Comparison of ENCODE assay signal across 8 cellular contexts in genomic region chr6:41920921-41921711, GRCh38. TPM values are rescaled to one million over a fixed set of nuclear protein-coding genes. Genes with fewer than 3 reads are reported as not detected.
DNase-seq lines count a peak whose midpoint lies in the region; TF ChIP-seq lines count a peak whose summit lies in the region.

Gene BYSL, plus strand, starts transcription at chr6:41921499. Its CDS starts 64 bp downstream, at chr6:41921563.
Gene MED20, minus strand, starts transcription at chr6:41921139. Its CDS starts 121 bp downstream, at chr6:41921018.

- TF ChIP-seq CTCF in fibroblast of villous mesenchyme (IDR thresholded peaks at IDR 0.05; ENCODE audit: insufficient read depth, low read depth, low read length) = peak; percentile 89
- peak; percentile 100 for TF ChIP-seq CTCF in neural crest cell (conservative IDR thresholded peaks at IDR 0.05)

- H3K27me3 Mint-ChIP-seq in neural crest cell (ENCODE audit: low read depth) = no peaks in the 10 kb centered on the region

- H3K27me3 ChIP-seq in HAP-1 (ENCODE audit: low read depth) (no peaks in the 10 kb centered on the region), MG63 (no peaks in the 10 kb centered on the region), stomach smooth muscle (ENCODE audit: control insufficient read depth in 1 of 2, insufficient read depth in 2 of 2, low read length in 2 of 2) (no peaks in the 10 kb centered on the region)

- H3K4me1 ChIP-seq in HAP-1 (peaks cover 13% of the 10 kb centered on the region; the same call in 1 of the 2 replicates), stomach smooth muscle (ENCODE audit: control insufficient read depth, insufficient read depth, low read length) (peaks cover 20% of the 10 kb centered on the region)

- H3K9me3 ChIP-seq in HAP-1 (no peaks in the 10 kb centered on the region), MG63 (no peaks in the 10 kb centered on the region), stomach smooth muscle (ENCODE audit: control insufficient read depth in 2 of 2, low read length in 2 of 2) (no peaks in the 10 kb centered on the region)

- H3K9ac ChIP-seq in stomach smooth muscle (ENCODE audit: low read length in 2 of 2) = peak within 1 kb of the TSS; percentile 88 to 99

- H3K4me1 Mint-ChIP-seq in neural crest cell = peaks cover 44% of the 10 kb centered on the region

- H3K4me3 ChIP-seq in HAP-1 = peak within 1 kb of the TSS; percentile 85
- peak within 1 kb of the TSS; percentile 99 for H3K4me3 ChIP-seq in MG63
- H3K4me3 ChIP-seq in fibroblast of villous mesenchyme (ENCODE audit: low read depth, low read length) = peak within 1 kb of the TSS; percentile 98
- peak within 1 kb of the TSS; percentile 98 to 99 for H3K4me3 ChIP-seq in stomach smooth muscle (ENCODE audit: low read length in 2 of 2)

- in situ Hi-C loops in HAP-1 (cut with MboI; ENCODE audit: low sequenced_read_pairs) = loop anchor here (5.0 kb wide), 2 partner anchors 74 to 134 kb away; partner anchors contain the start of gene TOMM6

- H3K36me3 Mint-ChIP-seq in neural crest cell (ENCODE audit: low read depth) = peaks cover 8% of the 10 kb centered on the region

- peak; percentile 86 for DNase-seq in GF-D8 (lab: John Stamatoyannopoulos, UW)
- DNase-seq in HAP-1 (ENCODE audit: low spot score in 2 of 2) = peak; percentile 93 to 94
- peak; percentile 88 for DNase-seq in MG63
- peak; percentile 85 for DNase-seq in SHP77 treated with DMSO at 0.1 percent for 48 hours (lab: John Stamatoyannopoulos, UW)
- peak; percentile 77 for DNase-seq in activated gamma-delta T cell (lab: John Stamatoyannopoulos, UW)
- DNase-seq in fibroblast of villous mesenchyme (ENCODE audit: low read depth) = peak; percentile 96
- peak; percentile 95 for DNase-seq in neural crest cell (ENCODE audit: low read depth, low spot score)

- H3K27ac Mint-ChIP-seq in neural crest cell (ENCODE audit: unreplicated experiment) = peak within 1 kb of the TSS; percentile 100

- peak within 1 kb of the TSS; percentile 98 for H3K27ac ChIP-seq in stomach smooth muscle (ENCODE audit: low read length)

- H3K4me3 Mint-ChIP-seq in neural crest cell = peak within 1 kb of the TSS; percentile 99

- H3K36me3 ChIP-seq in HAP-1 (replicated peaks) (peaks cover 25% of the 10 kb centered on the region), MG63 (peaks cover 16% of the 10 kb centered on the region), stomach smooth muscle (ENCODE audit: control insufficient read depth in 2 of 2, insufficient read depth in 2 of 2, low read length in 2 of 2) (peaks cover 2 to 3% of the 10 kb centered on the region in 2 donors)

- no peaks in the 10 kb centered on the region for H3K9me3 Mint-ChIP-seq in neural crest cell

RNA-seq across cellular contexts. Expression of gene BYSL, which starts in this region (rescaled TPM):
- 34.0 and 64.8 TPM in 2 replicates for total RNA-seq in MG63 (2014; rRNA removed; shearing (Covaris generic); ENCODE audit: low replicate concordance)
- total RNA-seq in fibroblast of villous mesenchyme = 13.2 and 20.7 TPM in 2 replicates
- total RNA-seq in neural crest cell = 50.8 and 55.5 TPM in 2 replicates

RNA-seq across cellular contexts. Expression of gene MED20, which starts in this region (rescaled TPM):
- 7.7 and 13.7 TPM in 2 replicates for total RNA-seq in MG63 (2014; rRNA removed; shearing (Covaris generic); ENCODE audit: low replicate concordance)
- total RNA-seq in fibroblast of villous mesenchyme (31.9 and 40.2 TPM in 2 replicates), neural crest cell (34.8 and 37.5 TPM in 2 replicates)

Comparison
In these comparisons a context has a peak if more than half of its experiments do, and no peak if none do; other contexts are left out.
1. Peak in every context shown above with its lines: DNase-seq, H3K4me3 ChIP-seq and H3K27ac ChIP-seq.